1 cellular context compared by ENCODE assay signal in the genomic region with DNA sequence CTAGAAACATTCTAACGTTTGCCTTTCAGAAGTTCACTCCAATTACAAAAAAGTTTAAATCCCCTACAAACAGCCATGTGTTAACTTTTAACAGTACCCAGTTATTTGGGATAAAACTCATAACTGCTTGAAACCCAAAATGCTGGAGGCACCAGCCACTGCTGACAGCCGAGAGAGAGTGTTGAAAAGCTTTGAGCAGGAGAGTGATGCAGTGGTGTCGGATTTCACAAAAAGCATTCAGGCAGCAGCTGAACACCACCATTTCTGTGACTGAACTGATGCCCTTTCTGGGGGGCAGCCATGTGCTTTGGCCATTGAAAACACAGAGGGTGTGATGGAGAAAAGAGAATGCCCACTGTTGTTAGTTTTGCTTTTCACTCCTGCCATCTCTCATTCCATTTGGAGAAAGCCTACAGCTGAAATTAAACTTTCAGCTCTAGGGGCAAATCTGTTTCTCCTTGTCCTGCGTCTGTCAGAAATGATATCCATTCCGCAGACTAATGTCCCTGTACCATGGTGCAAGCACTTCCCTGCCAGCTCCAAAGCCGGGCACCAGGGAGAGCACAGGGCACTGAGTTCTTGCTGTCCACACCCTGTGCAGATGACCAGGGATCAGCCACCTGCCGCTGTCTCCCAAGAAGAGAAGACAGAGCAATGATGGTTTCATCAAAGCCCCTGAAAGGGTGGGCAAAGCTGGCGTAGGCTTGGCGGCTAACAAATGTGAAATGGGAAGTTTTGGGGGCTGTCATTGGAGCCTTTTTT.
TF ChIP-seq lines count a peak whose summit lies in the region.

No MANE protein-coding gene starts in this region.

TF ChIP-seq in IMR-90, 13 proteins besides CTCF, POLR2A, EP300 and RAD21 (continued from another document):
- no peak for TF ChIP-seq RFX5 (IDR thresholded peaks at IDR 0.05; ENCODE audit: low read depth, low read length)
